Comparison of ENCODE assay signal across 8 cellular contexts in the genomic region with DNA sequence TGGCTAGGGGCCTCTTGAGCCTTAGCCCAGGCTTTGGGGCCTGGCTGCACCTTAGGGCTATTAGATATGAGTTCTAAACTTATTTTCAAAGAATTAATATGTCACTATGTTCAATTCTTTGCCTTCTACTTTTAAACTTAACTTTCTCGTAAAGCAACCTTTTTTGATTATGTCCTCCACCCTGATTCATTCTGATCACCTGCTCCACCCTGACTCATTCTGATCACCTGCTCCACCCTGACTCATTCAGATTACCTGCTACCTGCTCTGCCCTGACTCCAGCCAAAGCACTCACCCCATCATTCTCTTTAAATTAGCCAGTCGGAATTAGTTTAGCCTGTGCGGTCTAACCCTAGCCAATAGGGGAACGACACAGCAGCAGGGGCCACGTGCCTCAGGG.
DNase-seq lines count a peak whose midpoint lies in the region; ATAC-seq and TF ChIP-seq lines count a peak whose summit lies in the region.
"Not testable (repeated sequence)": the region's sequence is repeated elsewhere in the genome, so short reads cannot be mapped to it uniquely, and the experiment has no call there.

No MANE protein-coding gene starts in this region.

- POLR2A ChIA-PET in HCT116 (lab: Charles Lee); PC-9 (lab: Charles Lee; ENCODE audit: unreplicated experiment): not testable (repeated sequence)

- H3K4me2 ChIP-seq in BLaER1 treated with 17β-estradiol and CSF1 and Interleukin-3, amounts not matched to agents 10 nM and 100 nM = peak overlapping the region; percentile 88 to 100 (median 95); a peak in 21 of 22 replicates
- peak overlapping the region; percentile 79 for H3K4me2 ChIP-seq in HCT116 (ENCODE audit: low read length)
- peak overlapping the region; percentile 98 for H3K4me2 ChIP-seq in PC-9
- H3K4me2 ChIP-seq in neural progenitor cell = peak overlapping the region; percentile 78

- peaks cover 0 to 10% (median 0%) of the 10 kb centered on the region in 11 experiments; a peak in 3 of 22 replicates for H3K27me3 ChIP-seq in BLaER1 treated with 17β-estradiol and CSF1 and Interleukin-3, amounts not matched to agents 10 nM and 100 nM
- not testable (repeated sequence) for H3K27me3 ChIP-seq in HCT116 (ENCODE audit: insufficient read depth, low read length); PC-9 (ENCODE audit: insufficient read depth, low read depth); neural progenitor cell
- peaks cover 82% of the 10 kb centered on the region for H3K27me3 ChIP-seq in foreskin keratinocyte

- H3K27me3 Mint-ChIP-seq in activated naive CD4-positive, alpha-beta T cell treated with anti-CD3 and anti-CD28 coated beads, Interleukin-2, amount 10 ng/mL, durations not matched to agents 7 days and 5 days = peaks cover 89% of the 10 kb centered on the region
- peaks cover 16% of the 10 kb centered on the region for H3K27me3 Mint-ChIP-seq in memory B cell
- H3K27me3 Mint-ChIP-seq in neural progenitor cell (ENCODE audit: insufficient read depth, low read depth) = not testable (repeated sequence)

- peak overlapping the region; percentile 48 for H2AFZ ChIP-seq in HCT116 (ENCODE audit: low read depth, low read length, poor library complexity, severe bottlenecking)
- not testable (repeated sequence) for H2AFZ ChIP-seq in PC-9; neural progenitor cell (replicated peaks)

- peak overlapping the region; percentile 5 for H3K4me3 Mint-ChIP-seq in activated naive CD4-positive, alpha-beta T cell treated with anti-CD3 and anti-CD28 coated beads, Interleukin-2, amount 10 ng/mL, durations not matched to agents 7 days and 5 days
- H3K4me3 Mint-ChIP-seq in memory B cell (peak overlapping the region; percentile 15), neural progenitor cell (peak overlapping the region; percentile 85)

- not testable (repeated sequence) for DNase-seq in HCT116 (ENCODE audit: low read depth, low spot score); activated naive CD4-positive, alpha-beta T cell treated with anti-CD3 and anti-CD28 coated beads, Interleukin-2, amount 10 ng/mL, durations not matched to agents 7 days and 5 days; memory B cell (ENCODE audit: low spot score in 2 of 2); neural progenitor cell (ENCODE audit: low spot score)
- DNase-seq in NCI-H146 treated with DMSO at 0.1 percent for 48 hours (lab: John Stamatoyannopoulos, UW; ENCODE audit: unreplicated experiment) (peak; percentile 25), PC-9 (peak in 1 of 2 experiments; percentile 56), foreskin keratinocyte (peak in 1 of 2 donors; percentile 3)

- H3F3A ChIP-seq in PC-9 (ENCODE audit: insufficient read depth, low read depth) (peaks cover 15% of the 10 kb centered on the region), neural progenitor cell (ENCODE audit: low read depth) (peaks cover 26% of the 10 kb centered on the region)

- not testable (repeated sequence) for H3K36me3 Mint-ChIP-seq in activated naive CD4-positive, alpha-beta T cell treated with anti-CD3 and anti-CD28 coated beads, Interleukin-2, amount 10 ng/mL, durations not matched to agents 7 days and 5 days; memory B cell; neural progenitor cell

- peak overlapping the region in 6 of 11 experiments; percentile 66 to 77 (median 72); a peak in 10 of 22 replicates for H3K9ac ChIP-seq in BLaER1 treated with 17β-estradiol and CSF1 and Interleukin-3, amounts not matched to agents 10 nM and 100 nM
- 0 out of 2 replicates have a peak overlapping the region, but pooled peaks have one; percentile 4 for H3K9ac ChIP-seq in HCT116 (ENCODE audit: low read length)
- not testable (repeated sequence) for H3K9ac ChIP-seq in neural progenitor cell

- not testable (repeated sequence) for H3K9me2 ChIP-seq in HCT116 (ENCODE audit: insufficient read depth); PC-9 (ENCODE audit: insufficient read depth)

- peak overlapping the region in 2 of 11 experiments; percentile 28 to 73; a peak in 3 of 22 replicates for H3K27ac ChIP-seq in BLaER1 treated with 17β-estradiol and CSF1 and Interleukin-3, amounts not matched to agents 10 nM and 100 nM
- not testable (repeated sequence) for H3K27ac ChIP-seq in HCT116 (ENCODE audit: low read depth, low read length); foreskin keratinocyte; neural progenitor cell
- peak overlapping the region; percentile 82 for H3K27ac ChIP-seq in PC-9

- peaks cover 9 to 80% (median 69%) of the 10 kb centered on the region in 10 experiments for H3K4me1 ChIP-seq in BLaER1 treated with 17β-estradiol and CSF1 and Interleukin-3, amounts not matched to agents 10 nM and 100 nM
- H3K4me1 ChIP-seq in HCT116 (ENCODE audit: control insufficient read depth in 1 of 2, insufficient read depth in 2 of 2, low read length in 2 of 2) (peaks cover 0 to 26% of the 10 kb centered on the region in 2 experiments; a peak in 3 of 4 replicates), PC-9 (replicated peaks; ENCODE audit: insufficient read depth) (peaks cover 16% of the 10 kb centered on the region), neural progenitor cell (peaks cover 23% of the 10 kb centered on the region)
- H3K4me1 ChIP-seq in foreskin keratinocyte = not testable (repeated sequence)

- ATAC-seq in HCT116 (peak; percentile 18; the same call in 1 of the 2 replicates), foreskin keratinocyte (peak; percentile 36)
- not testable (repeated sequence) for ATAC-seq in memory B cell (ENCODE audit: low read depth)

- CTCF ChIA-PET in HCT116 (lab: Charles Lee) = interaction anchor here (1.6 kb wide), 1 partner anchor 86 kb away, joined by 3 read pairs; no protein-coding TSS in a partner anchor
- CTCF ChIA-PET in PC-9 (lab: Charles Lee) = interaction anchor here (0.6 kb wide), 1 partner anchor 1167 kb away, joined by 4 read pairs; no protein-coding TSS in a partner anchor
- CTCF ChIA-PET in activated naive CD4-positive, alpha-beta T cell treated with anti-CD3 and anti-CD28 coated beads, Interleukin-2, amount 10 ng/mL, durations not matched to agents 7 days and 5 days (lab: Charles Lee) = interaction anchor here (0.9 kb wide), 1 partner anchor 86 kb away, joined by 3 read pairs; no protein-coding TSS in a partner anchor

- peaks cover 19% of the 10 kb centered on the region for H3K4me1 Mint-ChIP-seq in activated naive CD4-positive, alpha-beta T cell treated with anti-CD3 and anti-CD28 coated beads, Interleukin-2, amount 10 ng/mL, durations not matched to agents 7 days and 5 days
- H3K4me1 Mint-ChIP-seq in memory B cell = peaks cover 11% of the 10 kb centered on the region
- H3K4me1 Mint-ChIP-seq in neural progenitor cell = peaks cover 27% of the 10 kb centered on the region

- RAD21 ChIA-PET in HCT116 (lab: Charles Lee; ENCODE audit: low non-redundant PET in 1 of 2, low total read pairs in 2 of 2, uncharacterized antibody in 2 of 2, unreplicated experiment in 2 of 2) = interaction anchor here in 1 of 2 experiments (0.7 kb wide), 1 partner anchor 116 kb away, joined by 3 read pairs; no protein-coding TSS in a partner anchor

- intact Hi-C loops in HCT116 (cut with micrococcal nuclease); PC-9 (cut with micrococcal nuclease; ENCODE audit: unreplicated experiment): not testable (repeated sequence)

- not testable (repeated sequence) for TF ChIP-seq POLR2A in HCT116 (IDR thresholded peaks at IDR 0.05; ENCODE audit: borderline replicate concordance, extremely low read depth, insufficient read depth, insufficient read length)

- not testable (repeated sequence) for TF ChIP-seq CTCF in HCT116 (IDR thresholded peaks at IDR 0.05 in 2 of 3, conservative IDR thresholded peaks at IDR 0.05 in 1 of 3; ENCODE audit: borderline replicate concordance in 1 of 3, insufficient read depth in 1 of 3, low read depth in 2 of 3, low read length in 2 of 3); PC-9 (conservative IDR thresholded peaks at IDR 0.05); foreskin keratinocyte (conservative IDR thresholded peaks at IDR 0.05); neural progenitor cell (IDR thresholded peaks at IDR 0.05)

- not testable (repeated sequence) for H4K20me1 ChIP-seq in BLaER1 treated with 17β-estradiol and CSF1 and Interleukin-3, amounts not matched to agents 10 nM and 100 nM; HCT116 (ENCODE audit: insufficient read depth); PC-9 (ENCODE audit: insufficient read depth); neural progenitor cell (ENCODE audit: low read depth)

- H3K9me3 Mint-ChIP-seq in activated naive CD4-positive, alpha-beta T cell treated with anti-CD3 and anti-CD28 coated beads, Interleukin-2, amount 10 ng/mL, durations not matched to agents 7 days and 5 days; memory B cell; neural progenitor cell: not testable (repeated sequence)

- not testable (repeated sequence) for H3K27ac Mint-ChIP-seq in activated naive CD4-positive, alpha-beta T cell treated with anti-CD3 and anti-CD28 coated beads, Interleukin-2, amount 10 ng/mL, durations not matched to agents 7 days and 5 days; memory B cell; neural progenitor cell

- not testable (repeated sequence) for H3K79me2 ChIP-seq in HCT116 (ENCODE audit: insufficient read depth, low read length); PC-9 (ENCODE audit: low read depth); neural progenitor cell (ENCODE audit: low read depth)

- peaks cover 10 to 12% (median 11%) of the 10 kb centered on the region in 11 experiments for H3K9me3 ChIP-seq in BLaER1 treated with 17β-estradiol and CSF1 and Interleukin-3, amounts not matched to agents 10 nM and 100 nM (replicated peaks in 1 of 11)
- not testable (repeated sequence) for H3K9me3 ChIP-seq in HCT116 (ENCODE audit: control insufficient read depth in 1 of 2, insufficient read depth in 1 of 2, low read depth in 1 of 2, low read length in 2 of 2); PC-9 (ENCODE audit: insufficient read depth, low read depth); neural progenitor cell (ENCODE audit: low read depth)

- not testable (repeated sequence) for H3K36me3 ChIP-seq in BLaER1 treated with 17β-estradiol and CSF1 and Interleukin-3, amounts not matched to agents 10 nM and 100 nM; HCT116 (ENCODE audit: control insufficient read depth in 1 of 2, insufficient read depth in 2 of 2, low read length in 2 of 2); PC-9 (ENCODE audit: low read depth); neural progenitor cell

- BruUV-seq in HCT116 (replicated peaks; lab: Mats Ljungman, UMichigan); PC-9 (replicated peaks; lab: Mats Ljungman, UMichigan): not testable (repeated sequence)

- TF ChIP-seq RAD21 in HCT116 (IDR thresholded peaks at IDR 0.05; ENCODE audit: low read depth) = not testable (repeated sequence)

- peak overlapping the region in 4 of 10 experiments; percentile 56 to 67 (median 64); a peak in 8 of 20 replicates for H3K4me3 ChIP-seq in BLaER1 treated with 17β-estradiol and CSF1 and Interleukin-3, amounts not matched to agents 10 nM and 100 nM
- H3K4me3 ChIP-seq in HCT116 (replicated peaks in 1 of 2; ENCODE audit: low read depth in 1 of 2, low read length in 2 of 2) (peak overlapping the region in 1 of 2 experiments; percentile 46; a peak in 1 of 4 replicates), PC-9 (peak overlapping the region; percentile 59; the same call in 1 of the 2 replicates), neural progenitor cell (peak overlapping the region; percentile 47)

Comparison
In these comparisons a context has a peak if more than half of its experiments do, and no peak if none do; other contexts are left out.
1. H3K4me3 Mint-ChIP-seq: peak in every context shown above with its lines; median percentile 85 in neural progenitor cell; 15 in memory B cell; 5 in activated naive CD4-positive, alpha-beta T cell treated with anti-CD3 and anti-CD28 coated beads, Interleukin-2, amount 10 ng/mL, durations not matched to agents 7 days and 5 days.